ENCODE assay signal across 36 cellular contexts in genomic region chr10:57341294-57341693, GRCh38.
"Had no signal": no experiment of that assay in that cellular context is flagged by ENCODE, and none has a peak within 500 bp of the region (broad histone marks: within the 10 kb centered on the region; RNA-seq: fewer than 3 reads in every experiment).

No MANE protein-coding gene starts in this region.

- H3K4me1 Mint-ChIP-seq: activated CD4-positive, alpha-beta T cell treated with anti-CD3 and anti-CD28 coated beads for 36 hours; activated CD4-positive, alpha-beta T cell treated with anti-CD3 and anti-CD28 coated beads, Interleukin-2, amount 10 ng/mL, durations not matched to agents 24 days and 14 days; activated CD8-positive, alpha-beta memory T cell treated with anti-CD3 and anti-CD28 coated beads, Interleukin-2, amount 10 ng/mL, durations not matched to agents 7 days and 5 days; activated naive CD4-positive, alpha-beta T cell treated with anti-CD3 and anti-CD28 coated beads, Interleukin-2, amount 50 U/mL, for 24 hours; activated naive CD8-positive, alpha-beta T cell treated with anti-CD3 and anti-CD28 coated beads for 36 hours; activated naive CD8-positive, alpha-beta T cell treated with anti-CD3 and anti-CD28 coated beads, Interleukin-2, amount 50 U/mL, for 24 hours; endodermal cell had no signal

- H3K27ac ChIP-seq: adrenal gland, body of pancreas, cardiac muscle cell, coronary artery, dorsolateral prefrontal cortex, esophagus muscularis mucosa, foreskin keratinocyte, gastrocnemius medialis, heart left ventricle had no signal

- DNase-seq: activated CD4-positive, alpha-beta memory T cell treated with anti-CD3 and anti-CD28 coated beads for 36 hours; activated CD4-positive, alpha-beta T cell treated with anti-CD3 and anti-CD28 coated beads for 36 hours; activated CD4-positive, alpha-beta T cell treated with anti-CD3 and anti-CD28 coated beads, Interleukin-2, amount 10 ng/mL, durations not matched to agents 24 days and 14 days; activated CD4-positive, CD25-positive, alpha-beta regulatory T cell; activated CD4-positive, CD25-positive, alpha-beta regulatory T cell treated with anti-CD3 and anti-CD28 coated beads, Interleukin-2, amount 50 U/mL, for 72 hours; activated CD8-positive, alpha-beta memory T cell treated with anti-CD3 and anti-CD28 coated beads, Interleukin-2, amount 10 ng/mL, durations not matched to agents 7 days and 5 days; activated CD8-positive, alpha-beta memory T cell treated with anti-CD3 and anti-CD28 coated beads, Interleukin-2, amount 50 U/mL, for 4 hours; activated CD8-positive, alpha-beta T cell treated with anti-CD3 and anti-CD28 coated beads, Interleukin-2, amount 10 ng/mL, durations not matched to agents 7 days and 5 days; activated effector memory CD4-positive, alpha-beta T cell treated with anti-CD3 and anti-CD28 coated beads, Interleukin-2, amount 50 U/mL, for 16 hours; activated naive CD4-positive, alpha-beta T cell treated with anti-CD3 and anti-CD28 coated beads for 36 hours; activated naive CD8-positive, alpha-beta T cell treated with anti-CD3 and anti-CD28 coated beads for 36 hours; activated naive CD8-positive, alpha-beta T cell treated with anti-CD3 and anti-CD28 coated beads, Interleukin-2, amount 50 U/mL, for 24 hours; activated T-cell treated with anti-CD3 and anti-CD28 coated beads, Interleukin-2, amount 50 U/mL, for 1 hour; activated T-cell treated with anti-CD3 and anti-CD28 coated beads, Interleukin-2, amount 50 U/mL, for 48 hours; adrenal gland; amygdala; aorta; body of pancreas; central memory CD4-positive, alpha-beta T cell; cerebellar nuclear complex; dorsolateral prefrontal cortex; effector memory CD4-positive, alpha-beta T cell; endodermal cell; erythroblast; foreskin keratinocyte; gastrocnemius medialis; glutamatergic neuron; heart left ventricle; T-helper 2 cell had no signal

- H3K9me3 Mint-ChIP-seq: activated CD4-positive, alpha-beta T cell treated with anti-CD3 and anti-CD28 coated beads, Interleukin-2, amount 10 ng/mL, durations not matched to agents 24 days and 14 days had no signal

- H3K27ac Mint-ChIP-seq: activated CD4-positive, alpha-beta memory T cell treated with anti-CD3 and anti-CD28 coated beads for 36 hours; activated CD4-positive, alpha-beta T cell treated with anti-CD3 and anti-CD28 coated beads for 36 hours; activated CD4-positive, alpha-beta T cell treated with anti-CD3 and anti-CD28 coated beads, Interleukin-2, amount 10 ng/mL, durations not matched to agents 24 days and 14 days; activated CD8-positive, alpha-beta memory T cell treated with anti-CD3 and anti-CD28 coated beads, Interleukin-2, amount 10 ng/mL, durations not matched to agents 7 days and 5 days; activated CD8-positive, alpha-beta T cell treated with anti-CD3 and anti-CD28 coated beads, Interleukin-2, amount 10 ng/mL, durations not matched to agents 7 days and 5 days; activated naive CD4-positive, alpha-beta T cell treated with anti-CD3 and anti-CD28 coated beads for 36 hours; activated naive CD4-positive, alpha-beta T cell treated with anti-CD3 and anti-CD28 coated beads, Interleukin-2, amount 50 U/mL, for 24 hours; activated naive CD8-positive, alpha-beta T cell treated with anti-CD3 and anti-CD28 coated beads for 36 hours; activated naive CD8-positive, alpha-beta T cell treated with anti-CD3 and anti-CD28 coated beads, Interleukin-2, amount 50 U/mL, for 24 hours; activated T-helper 1 cell treated with anti-CD3 and anti-CD28 coated beads, Interleukin-12 subunit alpha, Interleukin-12 subunit beta, Interleukin-2, Interleukin-4 antibody, amounts not matched to agents 30 ng/mL and 10 ng/mL and 1 ng/mL, durations not matched to agents 14 hours and 24 hours and 36 hours; activated T-helper 2 cell treated with anti-CD3 and anti-CD28 coated beads, Interferon-gamma antibody, Interleukin-2, Interleukin-4, amounts not matched to agents 10 μg/mL and 5 μg/mL and 100 μg/mL, durations not matched to agents 14 hours and 24 hours and 36 hours; dendritic cell treated with granulocyte-macrophage colony-stimulating factor and Interleukin-4, amounts not matched to agents 40 ng/mL and 50 ng/mL, for 4 days; endodermal cell had no signal

- H3K36me3 Mint-ChIP-seq: activated CD4-positive, alpha-beta memory T cell treated with anti-CD3 and anti-CD28 coated beads for 36 hours; activated CD8-positive, alpha-beta memory T cell treated with anti-CD3 and anti-CD28 coated beads, Interleukin-2, amount 10 ng/mL, durations not matched to agents 7 days and 5 days; activated naive CD4-positive, alpha-beta T cell treated with anti-CD3 and anti-CD28 coated beads, Interleukin-2, amount 50 U/mL, for 24 hours; activated naive CD8-positive, alpha-beta T cell treated with anti-CD3 and anti-CD28 coated beads for 36 hours had no signal

- H3K27me3 ChIP-seq: adrenal gland, body of pancreas, cardiac muscle cell, dorsolateral prefrontal cortex, esophagus muscularis mucosa, foreskin keratinocyte, gastrocnemius medialis, heart left ventricle had no signal

- H3K36me3 ChIP-seq: adrenal gland, cardiac muscle cell, esophagus muscularis mucosa, gastrocnemius medialis, heart left ventricle had no signal

- H3K4me1 ChIP-seq: adrenal gland, body of pancreas, esophagus muscularis mucosa, foreskin keratinocyte, gastrocnemius medialis, heart left ventricle had no signal

- H3K4me3 Mint-ChIP-seq: activated CD4-positive, alpha-beta memory T cell treated with anti-CD3 and anti-CD28 coated beads for 36 hours; activated CD4-positive, alpha-beta T cell treated with anti-CD3 and anti-CD28 coated beads for 36 hours; activated CD4-positive, alpha-beta T cell treated with anti-CD3 and anti-CD28 coated beads, Interleukin-2, amount 10 ng/mL, durations not matched to agents 24 days and 14 days; activated CD8-positive, alpha-beta memory T cell treated with anti-CD3 and anti-CD28 coated beads, Interleukin-2, amount 10 ng/mL, durations not matched to agents 7 days and 5 days; activated CD8-positive, alpha-beta T cell treated with anti-CD3 and anti-CD28 coated beads, Interleukin-2, amount 10 ng/mL, durations not matched to agents 7 days and 5 days; activated naive CD4-positive, alpha-beta T cell treated with anti-CD3 and anti-CD28 coated beads for 36 hours; activated naive CD4-positive, alpha-beta T cell treated with anti-CD3 and anti-CD28 coated beads, Interleukin-2, amount 50 U/mL, for 24 hours; activated naive CD8-positive, alpha-beta T cell treated with anti-CD3 and anti-CD28 coated beads for 36 hours; activated naive CD8-positive, alpha-beta T cell treated with anti-CD3 and anti-CD28 coated beads, Interleukin-2, amount 50 U/mL, for 24 hours; activated T-helper 1 cell treated with anti-CD3 and anti-CD28 coated beads, Interleukin-12 subunit alpha, Interleukin-12 subunit beta, Interleukin-2, Interleukin-4 antibody, amounts not matched to agents 30 ng/mL and 10 ng/mL and 1 ng/mL, durations not matched to agents 14 hours and 24 hours and 36 hours; dendritic cell treated with granulocyte-macrophage colony-stimulating factor and Interleukin-4, amounts not matched to agents 40 ng/mL and 50 ng/mL, for 4 days; endodermal cell had no signal

- ATAC-seq: activated CD4-positive, alpha-beta T cell treated with anti-CD3 and anti-CD28 coated beads for 36 hours; activated CD8-positive, alpha-beta memory T cell treated with anti-CD3 and anti-CD28 coated beads, Interleukin-2, amount 10 ng/mL, durations not matched to agents 7 days and 5 days; activated CD8-positive, alpha-beta T cell treated with anti-CD3 and anti-CD28 coated beads, Interleukin-2, amount 10 ng/mL, durations not matched to agents 7 days and 5 days; activated naive CD8-positive, alpha-beta T cell treated with anti-CD3 and anti-CD28 coated beads, Interleukin-2, amount 50 U/mL, for 24 hours; body of pancreas; foreskin keratinocyte; gastrocnemius medialis; heart left ventricle had no signal

- H3K27me3 Mint-ChIP-seq: activated CD4-positive, alpha-beta memory T cell treated with anti-CD3 and anti-CD28 coated beads for 36 hours; activated CD4-positive, alpha-beta T cell treated with anti-CD3 and anti-CD28 coated beads for 36 hours; activated CD4-positive, alpha-beta T cell treated with anti-CD3 and anti-CD28 coated beads, Interleukin-2, amount 10 ng/mL, durations not matched to agents 24 days and 14 days; activated CD8-positive, alpha-beta memory T cell treated with anti-CD3 and anti-CD28 coated beads, Interleukin-2, amount 10 ng/mL, durations not matched to agents 7 days and 5 days; activated naive CD4-positive, alpha-beta T cell treated with anti-CD3 and anti-CD28 coated beads, Interleukin-2, amount 50 U/mL, for 24 hours; activated naive CD8-positive, alpha-beta T cell treated with anti-CD3 and anti-CD28 coated beads for 36 hours; activated naive CD8-positive, alpha-beta T cell treated with anti-CD3 and anti-CD28 coated beads, Interleukin-2, amount 50 U/mL, for 24 hours; dendritic cell treated with granulocyte-macrophage colony-stimulating factor and Interleukin-4, amounts not matched to agents 40 ng/mL and 50 ng/mL, for 4 days had no signal

- H3K9me3 ChIP-seq: gastrocnemius medialis had no signal

- H3K4me3 ChIP-seq: adrenal gland, body of pancreas, cardiac muscle cell, coronary artery, dorsolateral prefrontal cortex, esophagus muscularis mucosa, gastrocnemius medialis, heart left ventricle had no signal
